ENCODE assay signal across 29 cellular contexts in genomic region chr21:25375675-25376074, GRCh38.
A peak's percentile ranks its signal among the peaks of the same experiment; 100 is the strongest.
DNase-seq lines count a peak whose midpoint lies in the region; ATAC-seq and TF ChIP-seq lines count a peak whose summit lies in the region.
"Had no signal": no experiment of that assay in that cellular context is flagged by ENCODE, and none has a peak within 500 bp of the region (broad histone marks: within the 10 kb centered on the region; RNA-seq: fewer than 3 reads in every experiment).

No MANE protein-coding gene starts in this region.

- H3K4me1 ChIP-seq in ACC112 (ENCODE audit: control insufficient read depth, insufficient read depth, low read length, unreplicated experiment) (peaks cover 17% of the 10 kb centered on the region), tibial artery (no peaks in the 10 kb centered on the region)
- H3K4me1 ChIP-seq: gastroesophageal sphincter, lower lobe of right lung had no signal

- ATAC-seq in GM21723 (IDR thresholded peaks at IDR 0.05; ENCODE audit: unreplicated experiment) (no peak), HG03095 (IDR thresholded peaks at IDR 0.05; ENCODE audit: unreplicated experiment) (no peak)
- ATAC-seq: activated CD8-positive, alpha-beta T cell treated with anti-CD3 and anti-CD28 coated beads for 36 hours; activated T-helper 17 cell treated with anti-CD3 and anti-CD28 coated beads, Interleukin-2, amount 50 U/mL, for 72 hours; effector memory CD8-positive, alpha-beta T cell; gastroesophageal sphincter; lower lobe of right lung; naive thymus-derived CD8-positive, alpha-beta T cell; stimulated activated memory B cell treated with anti-CD40 and anti-IgM and Interleukin-4, amounts not matched to agents 10 μg/mL and 1 μg/mL and 100 μg/mL, for 72 hours had no signal

- TF ChIP-seq CTCF in brain microvascular endothelial cell (IDR thresholded peaks at IDR 0.05; ENCODE audit: low read depth, low read length, missing control alignments) (no peak), fibroblast of the aortic adventitia (IDR thresholded peaks at IDR 0.05; ENCODE audit: insufficient read depth, low read length) (no peak), tibial artery (IDR thresholded peaks at IDR 0.05) (no peak)

- intact Hi-C loops in tibial artery (cut with DNase I; ENCODE audit: low total_unique reads), result no loop called here

- DNase-seq in HS-27A (ENCODE audit: low read depth) (peak; percentile 68), brain microvascular endothelial cell (peak; percentile 33), fibroblast of the aortic adventitia (ENCODE audit: low read depth) (peak; percentile 53), NCI-H1694 (lab: John Stamatoyannopoulos, UW) (no peak), tibial artery (no peak)
- DNase-seq: 8988T; activated CD8-positive, alpha-beta T cell treated with anti-CD3 and anti-CD28 coated beads for 36 hours; activated naive CD4-positive, alpha-beta T cell treated with anti-CD3 and anti-CD28 coated beads, Interleukin-2, amount 10 ng/mL, durations not matched to agents 7 days and 5 days; AML-193; CD4-positive, alpha-beta memory T cell; effector memory CD8-positive, alpha-beta T cell; erythroblast; lower lobe of right lung; naive thymus-derived CD8-positive, alpha-beta T cell; NCI-H1417 treated with DMSO at 0.1 percent for 48 hours; NCI-H2081 treated with DMSO at 0.1 percent for 48 hours; Right ventricle myocardium superior; T-helper 9 cell; trophoblast cell had no signal

- H2AFZ ChIP-seq in ACC112 (ENCODE audit: low read length, unreplicated experiment), result no peak overlapping the region
- H2AFZ ChIP-seq: hepatocyte had no signal

- no peaks in the 10 kb centered on the region for H3K27me3 ChIP-seq in ACC112 (ENCODE audit: insufficient read depth, low read length)
- H3K27me3 ChIP-seq in brain microvascular endothelial cell (replicated peaks), result no peaks in the 10 kb centered on the region
- no peaks in the 10 kb centered on the region for H3K27me3 ChIP-seq in tibial artery
- H3K27me3 ChIP-seq: cardiac muscle cell, gastroesophageal sphincter, hepatocyte had no signal

- in situ Hi-C loops in brain microvascular endothelial cell (cut with HindIII; ENCODE audit: low pct_ligation_motif_present, low sequenced_read_pairs), result no loop called here

- H3K27ac ChIP-seq in ACC112 (ENCODE audit: low read depth, low read length) (peak overlapping the region; percentile 48), brain microvascular endothelial cell (peak overlapping the region; percentile 27), tibial artery (no peak overlapping the region)
- H3K27ac ChIP-seq: cardiac muscle cell, coronary artery, gastroesophageal sphincter, hepatocyte, KMS-11, lower lobe of right lung had no signal

- H3K9me3 ChIP-seq in tibial artery, result peaks cover 0 to 5% (median 0%) of the 10 kb centered on the region in 3 donors
- H3K9me3 ChIP-seq: gastroesophageal sphincter had no signal

- peak overlapping the region; percentile 55 for H3K4me3 ChIP-seq in ACC112 (ENCODE audit: low read depth, low read length)
- no peak overlapping the region for H3K4me3 ChIP-seq in brain microvascular endothelial cell (ENCODE audit: low read depth, low read length)
- H3K4me3 ChIP-seq in fibroblast of the aortic adventitia (ENCODE audit: low read depth, low read length), result no peak overlapping the region
- no peak overlapping the region for H3K4me3 ChIP-seq in tibial artery
- H3K4me3 ChIP-seq: cardiac muscle cell, coronary artery, gastroesophageal sphincter, hepatocyte, lower lobe of right lung had no signal

- H3K79me2 ChIP-seq in ACC112 (ENCODE audit: control insufficient read depth, insufficient read depth, low read length, unreplicated experiment), result no peaks in the 10 kb centered on the region
- H3K79me2 ChIP-seq: hepatocyte had no signal

- H3K36me3 ChIP-seq in ACC112 (ENCODE audit: insufficient read depth, low read length) (no peaks in the 10 kb centered on the region), brain microvascular endothelial cell (replicated peaks) (no peaks in the 10 kb centered on the region), tibial artery (no peaks in the 10 kb centered on the region)
- H3K36me3 ChIP-seq: cardiac muscle cell, gastroesophageal sphincter, lower lobe of right lung had no signal

Comparison
In these comparisons a context has a peak if more than half of its experiments do, and no peak if none do; other contexts are left out.
1. H3K27ac ChIP-seq: peak in ACC112 (single experiment) and brain microvascular endothelial cell (single experiment); none in tibial artery (0 of 2).
2. DNase-seq: peak in HS-27A (single experiment), brain microvascular endothelial cell (single experiment) and fibroblast of the aortic adventitia (single experiment); none in NCI-H1694 (single experiment) and tibial artery (0 of 2).